In the genomic region with DNA sequence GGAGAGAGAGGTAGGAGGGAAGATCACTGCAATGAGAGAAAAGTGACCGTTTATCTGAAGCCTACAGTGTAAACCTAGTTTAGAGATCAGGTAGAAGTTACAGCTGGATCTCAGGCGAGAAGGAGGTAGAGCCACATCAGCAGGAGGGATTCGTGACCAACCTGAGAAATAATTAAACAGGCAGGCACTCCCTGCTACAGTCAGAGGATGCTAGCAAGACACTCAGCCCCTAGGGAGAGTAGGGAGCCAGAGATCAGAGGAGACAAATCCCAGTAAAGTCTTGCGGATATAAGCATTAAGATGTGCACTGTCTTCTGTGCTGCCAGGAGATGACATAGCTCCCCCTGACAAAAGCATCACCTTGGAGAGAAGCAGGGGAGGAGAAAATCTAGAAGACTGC, we compare ENCODE assay signal across 20 cellular contexts.
"Had no signal": no experiment of that assay in that cellular context is flagged by ENCODE, and none has a peak within 500 bp of the region (broad histone marks: within the 10 kb centered on the region; RNA-seq: fewer than 3 reads in every experiment).

No MANE protein-coding gene starts in this region.

- H3K4me1 ChIP-seq: heart right ventricle, right atrium auricular region, spleen, upper lobe of left lung had no signal

- DNase-seq: activated CD4-positive, alpha-beta T cell treated with anti-CD3 and anti-CD28 coated beads, Interleukin-2, amount 10 ng/mL, durations not matched to agents 7 days and 5 days; activated CD8-positive, alpha-beta memory T cell treated with anti-CD3 and anti-CD28 coated beads, Interleukin-2, amount 10 ng/mL, durations not matched to agents 7 days and 5 days; activated CD8-positive, alpha-beta T cell treated with anti-CD3 and anti-CD28 coated beads for 36 hours; activated gamma-delta T cell; activated naive CD4-positive, alpha-beta T cell treated with anti-CD3 and anti-CD28 coated beads, Interleukin-2, amount 50 U/mL, for 16 hours; activated naive CD8-positive, alpha-beta T cell treated with anti-CD3 and anti-CD28 coated beads, Interleukin-2, amount 50 U/mL, for 24 hours; cortex of kidney; erythroblast; foreskin fibroblast; heart right ventricle; kidney; naive thymus-derived CD4-positive, alpha-beta T cell; spleen; stimulated activated CD4-positive, alpha-beta T cell treated with anti-CD3 and anti-CD28 coated beads, Interleukin-4, amount 100 ng/mL, for 24 hours; stimulated activated naive CD8-positive, alpha-beta T cell treated with anti-CD3 and anti-CD28 coated beads, Interleukin-15, Interleukin-2, amounts not matched to agents 100 U/mL and 50 U/mL, for 24 hours; T1000; upper lobe of left lung had no signal

- H3K36me3 ChIP-seq: cardiac muscle cell, heart right ventricle, right atrium auricular region, spleen, upper lobe of left lung had no signal

- H3K27ac ChIP-seq: cardiac muscle cell, heart right ventricle, right atrium auricular region, spleen, upper lobe of left lung had no signal

- H3K4me3 ChIP-seq: cardiac muscle cell, heart right ventricle, lung, right atrium auricular region, spleen, upper lobe of left lung had no signal

- H3K27me3 ChIP-seq: cardiac muscle cell, right atrium auricular region, upper lobe of left lung had no signal

- H3K9me3 ChIP-seq: heart right ventricle, right atrium auricular region, spleen, upper lobe of left lung had no signal
